In the genomic region with DNA sequence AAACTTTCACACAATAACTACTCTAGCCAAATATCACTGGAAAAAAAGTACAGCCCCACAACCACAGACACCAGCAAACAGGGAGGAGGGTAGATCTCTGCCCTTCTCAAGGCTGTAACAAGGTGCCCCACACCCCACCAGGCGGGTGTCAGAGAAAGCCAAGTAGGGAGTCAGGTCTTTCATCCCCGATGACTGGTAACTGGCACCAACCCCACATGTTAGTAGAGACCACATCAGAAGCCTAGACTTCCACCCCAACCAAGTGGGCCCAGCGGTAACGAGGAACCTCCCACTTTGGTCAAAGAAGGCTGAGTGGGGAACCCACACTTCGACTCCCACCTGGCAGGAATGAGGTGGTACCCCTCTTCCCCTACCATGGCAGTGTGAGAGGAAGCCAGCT, we compare ENCODE assay signal across 12 cellular contexts. TPM values are rescaled to one million over a fixed set of nuclear protein-coding genes. Genes with fewer than 3 reads are reported as not detected.
DNase-seq lines count a peak whose midpoint lies in the region; ATAC-seq and TF ChIP-seq lines count a peak whose summit lies in the region.
"Had no signal": no experiment of that assay in that cellular context is flagged by ENCODE, and none has a peak within 500 bp of the region (broad histone marks: within the 10 kb centered on the region; RNA-seq: fewer than 3 reads in every experiment).

No MANE protein-coding gene starts in this region.

- no peaks in the 10 kb centered on the region for H3K4me1 ChIP-seq in smooth muscle cell (ENCODE audit: low read depth)

- no peaks in the 10 kb centered on the region for H4K20me1 ChIP-seq in smooth muscle cell (ENCODE audit: low read depth)

- H3K79me2 ChIP-seq in smooth muscle cell (ENCODE audit: low read depth), result no peaks in the 10 kb centered on the region

- 96% methylated on average over 5 of the region's 5 CpGs for WGBS in smooth muscle cell (ENCODE audit: low lambda C conversion rate)

- peak overlapping the region; percentile 70 for H3K27ac Mint-ChIP-seq in T-helper 1 cell treated with Interleukin-12 subunit alpha and Interleukin-12 subunit beta and Interleukin-4 antibody, amounts not matched to agents 30 μg/mL and 1 μg/mL, for 36 hours
- peak overlapping the region; percentile 68 to 76 for H3K27ac Mint-ChIP-seq in effector memory CD8-positive, alpha-beta T cell

- H3K27me3 ChIP-seq in smooth muscle cell (ENCODE audit: low read depth), result no peaks in the 10 kb centered on the region

- H3K27me3 Mint-ChIP-seq in T-helper 1 cell treated with Interleukin-12 subunit alpha and Interleukin-12 subunit beta and Interleukin-4 antibody, amounts not matched to agents 30 μg/mL and 1 μg/mL, for 36 hours (ENCODE audit: low read depth), result no peaks in the 10 kb centered on the region
- no peaks in the 10 kb centered on the region for H3K27me3 Mint-ChIP-seq in effector memory CD8-positive, alpha-beta T cell

- DNase-seq in activated CD8-positive, alpha-beta memory T cell treated with anti-CD3 and anti-CD28 coated beads, Interleukin-2, amount 50 U/mL, for 48 hours, result peak; percentile 59
- DNase-seq in effector memory CD8-positive, alpha-beta T cell, result peak in 1 of 3 experiments; percentile 14
- peak; percentile 4 for DNase-seq in stimulated activated CD8-positive, alpha-beta memory T cell treated with anti-CD3 and anti-CD28 coated beads, Interleukin-4, amount 100 ng/mL, for 24 hours (ENCODE audit: low read depth)
- DNase-seq in smooth muscle cell (lab: John Stamatoyannopoulos, UW; ENCODE audit: unreplicated experiment) (no peak), GM19240 (ENCODE audit: insufficient read length, low spot score) (no peak), iPS-NIHi7 (ENCODE audit: extremely low spot score) (no peak)
- DNase-seq: caudate nucleus, NCI-H446 treated with DMSO at 0.1 percent for 48 hours, SHP77 treated with DMSO at 0.1 percent for 48 hours, substantia nigra had no signal

- peaks cover 27% of the 10 kb centered on the region for H3K36me3 Mint-ChIP-seq in T-helper 1 cell treated with Interleukin-12 subunit alpha and Interleukin-12 subunit beta and Interleukin-4 antibody, amounts not matched to agents 30 μg/mL and 1 μg/mL, for 36 hours (ENCODE audit: low read depth)
- H3K36me3 Mint-ChIP-seq in effector memory CD8-positive, alpha-beta T cell (ENCODE audit: insufficient read depth), result no peaks in the 10 kb centered on the region

- no peak for TF ChIP-seq CTCF in smooth muscle cell (IDR thresholded peaks at IDR 0.05; ENCODE audit: borderline replicate concordance, insufficient read depth, poor library complexity, severe bottlenecking)

- H3K4me3 ChIP-seq in smooth muscle cell, result no peak overlapping the region

- peak; percentile 71 for ATAC-seq in effector memory CD8-positive, alpha-beta T cell (replicated peaks)
- no peak for ATAC-seq in HG02571 (IDR thresholded peaks at IDR 0.05; ENCODE audit: unreplicated experiment)

- H3K9ac ChIP-seq in smooth muscle cell (ENCODE audit: low read depth), result no peak overlapping the region

- no peaks in the 10 kb centered on the region for H3F3A ChIP-seq in smooth muscle cell (ENCODE audit: low read depth)

- no peak overlapping the region for H3K27ac ChIP-seq in smooth muscle cell (ENCODE audit: low read depth)

- H3K36me3 ChIP-seq in smooth muscle cell (ENCODE audit: low read depth), result no peaks in the 10 kb centered on the region

- H3K9me3 Mint-ChIP-seq in T-helper 1 cell treated with Interleukin-12 subunit alpha and Interleukin-12 subunit beta and Interleukin-4 antibody, amounts not matched to agents 30 μg/mL and 1 μg/mL, for 36 hours, result no peaks in the 10 kb centered on the region
- no peaks in the 10 kb centered on the region for H3K9me3 Mint-ChIP-seq in effector memory CD8-positive, alpha-beta T cell

- H3K4me3 Mint-ChIP-seq in T-helper 1 cell treated with Interleukin-12 subunit alpha and Interleukin-12 subunit beta and Interleukin-4 antibody, amounts not matched to agents 30 μg/mL and 1 μg/mL, for 36 hours, result no peak overlapping the region
- H3K4me3 Mint-ChIP-seq in effector memory CD8-positive, alpha-beta T cell, result peak overlapping the region in 1 of 2 donors; percentile 10

- no peaks in the 10 kb centered on the region for H3K9me3 ChIP-seq in smooth muscle cell (replicated peaks; ENCODE audit: low read depth)

- no peak overlapping the region for H2AFZ ChIP-seq in smooth muscle cell (ENCODE audit: low read depth)

- no peak overlapping the region for H3K4me2 ChIP-seq in smooth muscle cell

- H3K4me1 Mint-ChIP-seq in T-helper 1 cell treated with Interleukin-12 subunit alpha and Interleukin-12 subunit beta and Interleukin-4 antibody, amounts not matched to agents 30 μg/mL and 1 μg/mL, for 36 hours (ENCODE audit: low read depth), result peaks cover 13% of the 10 kb centered on the region
- peaks cover 6 to 10% of the 10 kb centered on the region in 2 donors for H3K4me1 Mint-ChIP-seq in effector memory CD8-positive, alpha-beta T cell (ENCODE audit: low read depth in 2 of 2)

RNA-seq across cellular contexts. Expression of a gene that starts 16.4 kb away (rescaled TPM):
- total RNA-seq in smooth muscle cell, result 27.1 and 31.8 TPM in 2 replicates
- polyA plus RNA-seq in smooth muscle cell, result 9.3 and 14.3 TPM in 2 replicates

RNA-seq across cellular contexts. Expression of a gene that starts 48.3 kb away (rescaled TPM):
- 5.7 and 13.8 TPM in 2 replicates for total RNA-seq in smooth muscle cell
- 2.1 and 2.9 TPM in 2 replicates for polyA plus RNA-seq in smooth muscle cell

Comparison
In these comparisons a context has a peak if more than half of its experiments do, and no peak if none do; other contexts are left out.
1. DNase-seq: peak in activated CD8-positive, alpha-beta memory T cell treated with anti-CD3 and anti-CD28 coated beads, Interleukin-2, amount 50 U/mL, for 48 hours (single experiment) and stimulated activated CD8-positive, alpha-beta memory T cell treated with anti-CD3 and anti-CD28 coated beads, Interleukin-4, amount 100 ng/mL, for 24 hours (single experiment); none in smooth muscle cell (single experiment), GM19240 (single experiment) and iPS-NIHi7 (single experiment).